Comparison of ENCODE assay signal across 8 cellular contexts in genomic region chr21:33975548-33976081, GRCh38.
A peak's percentile ranks its signal among the peaks of the same experiment; 100 is the strongest.
DNase-seq lines count a peak whose midpoint lies in the region; ATAC-seq and TF ChIP-seq lines count a peak whose summit lies in the region.

No MANE protein-coding gene starts in this region.

- no peaks in the 10 kb centered on the region for H3K9me2 ChIP-seq in OCI-LY7 (ENCODE audit: insufficient read depth, low read length)

- peak overlapping the region; percentile 82 for H2AFZ ChIP-seq in OCI-LY7 (ENCODE audit: low read length)

- H3K4me1 Mint-ChIP-seq in activated T-cell treated with anti-CD3 and anti-CD28 coated beads, Interleukin-2, amount 50 U/mL, for 24 hours (ENCODE audit: low read depth), result peaks cover 74% of the 10 kb centered on the region

- no peaks in the 10 kb centered on the region for H3K27me3 Mint-ChIP-seq in activated T-cell treated with anti-CD3 and anti-CD28 coated beads, Interleukin-2, amount 50 U/mL, for 24 hours

- intact Hi-C loops in OCI-LY7 (cut with micrococcal nuclease; ENCODE audit: unreplicated experiment), result no loop called here

- peak; percentile 69 for DNase-seq in OCI-LY7 (ENCODE audit: low spot score)
- peak; percentile 74 for DNase-seq in activated T-cell treated with anti-CD3 and anti-CD28 coated beads, Interleukin-2, amount 50 U/mL, for 24 hours
- peak; percentile 34 to 41 for DNase-seq in stimulated activated CD8-positive, alpha-beta memory T cell treated with anti-CD3 and anti-CD28 coated beads, Interleukin-15, amount 100 ng/mL, for 4 hours (ENCODE audit: low read depth in 2 of 2)
- DNase-seq in dedifferentiated amniotic fluid mesenchymal stem cell (ENCODE audit: extremely low spot score), result no peak
- DNase-seq in H7, result no peak

- no TSS peak for BruUV-seq in OCI-LY7 (replicated peaks; lab: Mats Ljungman, UMichigan)

- H3K4me3 ChIP-seq in OCI-LY7 (ENCODE audit: low read depth, low read length, poor library complexity, severe bottlenecking), result peak overlapping the region; percentile 45
- no peak overlapping the region for H3K4me3 ChIP-seq in iPS-15b (ENCODE audit: low read depth, low read length)
- H3K4me3 ChIP-seq in H7 (ENCODE audit: insufficient read depth, low read depth, low read length), result no peak overlapping the region

- H3K36me3 Mint-ChIP-seq in activated T-cell treated with anti-CD3 and anti-CD28 coated beads, Interleukin-2, amount 50 U/mL, for 24 hours (ENCODE audit: low read depth), result peaks cover 6% of the 10 kb centered on the region

- H3K79me2 ChIP-seq in OCI-LY7 (ENCODE audit: insufficient read depth, low read depth, low read length), result no peaks in the 10 kb centered on the region

- no peaks in the 10 kb centered on the region for H3K27me3 ChIP-seq in iPS-15b (ENCODE audit: control insufficient read depth, insufficient read depth, low read length)
- H3K27me3 ChIP-seq in H7 (ENCODE audit: control insufficient read depth, insufficient read depth, low read length), result no peaks in the 10 kb centered on the region

- H3K27ac Mint-ChIP-seq in activated T-cell treated with anti-CD3 and anti-CD28 coated beads, Interleukin-2, amount 50 U/mL, for 24 hours, result peak overlapping the region; percentile 100

- peak overlapping the region; percentile 26 for H3K9ac ChIP-seq in iPS-15b (ENCODE audit: low read depth, low read length)

- H3K4me1 ChIP-seq in OCI-LY7 (ENCODE audit: insufficient read depth, low read length, poor library complexity, severe bottlenecking) (peaks cover 32% of the 10 kb centered on the region), iPS-15b (ENCODE audit: control insufficient read depth, insufficient read depth, low read length) (peaks cover 14% of the 10 kb centered on the region)

- H4K20me1 ChIP-seq in OCI-LY7 (ENCODE audit: insufficient read depth, low read length), result no peaks in the 10 kb centered on the region

- H3K4me3 Mint-ChIP-seq in activated T-cell treated with anti-CD3 and anti-CD28 coated beads, Interleukin-2, amount 50 U/mL, for 24 hours, result peak overlapping the region; percentile 77

- CTCF ChIA-PET in OCI-LY7 (lab: Charles Lee; ENCODE audit: unreplicated experiment), result no interaction called here

- TF ChIP-seq CTCF in OCI-LY7 (conservative IDR thresholded peaks at IDR 0.05; ENCODE audit: low read length), result no peak

- H3K4me2 ChIP-seq in OCI-LY7 (ENCODE audit: low read length), result peak overlapping the region; percentile 64

- H3K9me3 ChIP-seq in OCI-LY7 (ENCODE audit: low read length) (no peaks in the 10 kb centered on the region), iPS-15b (ENCODE audit: control insufficient read depth, insufficient read depth, low read length) (no peaks in the 10 kb centered on the region)

- H3K36me3 ChIP-seq in OCI-LY7 (ENCODE audit: insufficient read depth, low read length), result no peaks in the 10 kb centered on the region
- H3K36me3 ChIP-seq in iPS-15b (ENCODE audit: control insufficient read depth, insufficient read depth, low read length), result no peaks in the 10 kb centered on the region
- H3K36me3 ChIP-seq in H7 (replicated peaks; ENCODE audit: control insufficient read depth, insufficient read depth, low read length), result no peaks in the 10 kb centered on the region

- H3K27ac ChIP-seq in OCI-LY7 (ENCODE audit: low read depth, low read length, poor library complexity, severe bottlenecking), result peak overlapping the region; percentile 67

- H3K9me3 Mint-ChIP-seq in activated T-cell treated with anti-CD3 and anti-CD28 coated beads, Interleukin-2, amount 50 U/mL, for 24 hours, result no peaks in the 10 kb centered on the region

- peak; percentile 86 for ATAC-seq in GM18519 (IDR thresholded peaks at IDR 0.05; ENCODE audit: low FRiP score, unreplicated experiment)
- peak; percentile 84 for ATAC-seq in HG02840 (IDR thresholded peaks at IDR 0.05; ENCODE audit: low FRiP score, unreplicated experiment)

- POLR2A ChIA-PET in OCI-LY7 (lab: Charles Lee), result interaction anchor here (0.7 to 1.0 kb wide), 4 partner anchors 9 to 349 kb away, joined by 3 to 4 read pairs (median 4); no protein-coding TSS in a partner anchor

Comparison
In these comparisons a context has a peak if more than half of its experiments do, and no peak if none do; other contexts are left out.
1. DNase-seq: peak in OCI-LY7 (single experiment), activated T-cell treated with anti-CD3 and anti-CD28 coated beads, Interleukin-2, amount 50 U/mL, for 24 hours (single experiment) and stimulated activated CD8-positive, alpha-beta memory T cell treated with anti-CD3 and anti-CD28 coated beads, Interleukin-15, amount 100 ng/mL, for 4 hours (2 of 2); none in dedifferentiated amniotic fluid mesenchymal stem cell (single experiment) and H7 (single experiment).